ENCODE assay signal across 9 cellular contexts in genomic region chr12:11228268-11228879, GRCh38.
DNase-seq lines count a peak whose midpoint lies in the region; ATAC-seq lines count a peak whose summit lies in the region.
"Had no signal": no experiment of that assay in that cellular context is flagged by ENCODE, and none has a peak within 500 bp of the region (broad histone marks: within the 10 kb centered on the region; RNA-seq: fewer than 3 reads in every experiment).

No MANE protein-coding gene starts in this region.

- H3K27me3 Mint-ChIP-seq in activated naive CD8-positive, alpha-beta T cell treated with anti-CD3 and anti-CD28 coated beads, Interleukin-2, amount 50 U/mL, for 24 hours: no peaks in the 10 kb centered on the region
- H3K27me3 Mint-ChIP-seq: dendritic cell treated with granulocyte-macrophage colony-stimulating factor and Interleukin-4, amounts not matched to agents 40 ng/mL and 50 ng/mL, for 4 days had no signal

- H3K36me3 Mint-ChIP-seq in activated naive CD8-positive, alpha-beta T cell treated with anti-CD3 and anti-CD28 coated beads, Interleukin-2, amount 50 U/mL, for 24 hours (ENCODE audit: low read depth): no peaks in the 10 kb centered on the region

- no peaks in the 10 kb centered on the region for H3K9me3 Mint-ChIP-seq in activated naive CD8-positive, alpha-beta T cell treated with anti-CD3 and anti-CD28 coated beads, Interleukin-2, amount 50 U/mL, for 24 hours
- H3K9me3 Mint-ChIP-seq: dendritic cell treated with granulocyte-macrophage colony-stimulating factor and Interleukin-4, amounts not matched to agents 40 ng/mL and 50 ng/mL, for 4 days had no signal

- DNase-seq in activated T-cell treated with anti-CD3 and anti-CD28 coated beads for 48 hours (ENCODE audit: low read depth) (peak; percentile 12), NCI-H510A treated with DMSO at 0.1 percent for 48 hours (lab: John Stamatoyannopoulos, UW) (peak; percentile 69), iPS-NIHi7 (ENCODE audit: extremely low spot score) (peak; percentile 81)
- DNase-seq in activated T-cell treated with anti-CD3 and anti-CD28 coated beads, Interleukin-2, amount 50 U/mL, for 1 hour: no peak
- DNase-seq in activated naive CD8-positive, alpha-beta T cell treated with anti-CD3 and anti-CD28 coated beads, Interleukin-2, amount 50 U/mL, for 24 hours: peak; percentile 33
- peak; percentile 2 to 7 for DNase-seq in stimulated activated CD4-positive, alpha-beta T cell treated with anti-CD3 and anti-CD28 coated beads, Interleukin-4, amount 100 ng/mL, for 48 hours (ENCODE audit: low read depth in 2 of 2)

- no peak overlapping the region for H3K4me3 Mint-ChIP-seq in activated naive CD8-positive, alpha-beta T cell treated with anti-CD3 and anti-CD28 coated beads, Interleukin-2, amount 50 U/mL, for 24 hours
- H3K4me3 Mint-ChIP-seq: dendritic cell treated with granulocyte-macrophage colony-stimulating factor and Interleukin-4, amounts not matched to agents 40 ng/mL and 50 ng/mL, for 4 days had no signal

- ATAC-seq in HG02642 (IDR thresholded peaks at IDR 0.05; ENCODE audit: poor library complexity, unreplicated experiment) (peak; percentile 75), GM19324 (IDR thresholded peaks at IDR 0.05; ENCODE audit: low FRiP score, unreplicated experiment) (no peak)
- no peak for ATAC-seq in activated naive CD8-positive, alpha-beta T cell treated with anti-CD3 and anti-CD28 coated beads, Interleukin-2, amount 50 U/mL, for 24 hours

- no peaks in the 10 kb centered on the region for H3K4me1 Mint-ChIP-seq in activated naive CD8-positive, alpha-beta T cell treated with anti-CD3 and anti-CD28 coated beads, Interleukin-2, amount 50 U/mL, for 24 hours

- H3K27ac Mint-ChIP-seq in activated naive CD8-positive, alpha-beta T cell treated with anti-CD3 and anti-CD28 coated beads, Interleukin-2, amount 50 U/mL, for 24 hours: no peak overlapping the region
- H3K27ac Mint-ChIP-seq: dendritic cell treated with granulocyte-macrophage colony-stimulating factor and Interleukin-4, amounts not matched to agents 40 ng/mL and 50 ng/mL, for 4 days had no signal
